21 cellular contexts compared by ENCODE assay signal in genomic region chr9:91530829-91531228, GRCh38.
"Had no signal": no experiment of that assay in that cellular context is flagged by ENCODE, and none has a peak within 500 bp of the region (broad histone marks: within the 10 kb centered on the region; RNA-seq: fewer than 3 reads in every experiment).

No MANE protein-coding gene starts in this region.

- H3K9me3 ChIP-seq: neutrophil had no signal

- FAIRE-seq: keratinocyte had no signal

- H3K36me3 Mint-ChIP-seq: activated naive CD4-positive, alpha-beta T cell treated with anti-CD3 and anti-CD28 coated beads, Interleukin-2, amount 50 U/mL, for 72 hours; naive thymus-derived CD8-positive, alpha-beta T cell had no signal

- H3K36me3 ChIP-seq: brain microvascular endothelial cell, neutrophil, tibial nerve had no signal

- H3K27me3 ChIP-seq: brain microvascular endothelial cell, tibial nerve had no signal

- H3K4me1 Mint-ChIP-seq: activated CD4-positive, alpha-beta T cell treated with anti-CD3 and anti-CD28 coated beads, Interleukin-2, amount 10 ng/mL, durations not matched to agents 7 days and 5 days; naive thymus-derived CD8-positive, alpha-beta T cell had no signal

- H3K4me1 ChIP-seq: tibial nerve had no signal

- H3K4me3 ChIP-seq: tibial nerve had no signal

- DNase-seq: activated CD4-positive, alpha-beta T cell treated with anti-CD3 and anti-CD28 coated beads, Interleukin-2, amount 10 ng/mL, durations not matched to agents 7 days and 5 days; activated CD8-positive, alpha-beta memory T cell treated with anti-CD3 and anti-CD28 coated beads, Interleukin-2, amount 50 U/mL, for 48 hours; activated gamma-delta T cell; activated T-cell treated with anti-CD3 and anti-CD28 coated beads, Interleukin-2, amount 50 U/mL, for 72 hours; anterior cingulate cortex; brain microvascular endothelial cell; effector memory CD4-positive, alpha-beta T cell; mammary epithelial cell; naive thymus-derived CD8-positive, alpha-beta T cell; retina; stimulated activated CD4-positive, alpha-beta T cell treated with anti-CD3 and anti-CD28 coated beads, Interleukin-15, amount 100 ng/mL, for 24 hours; stimulated activated CD4-positive, alpha-beta T cell treated with anti-CD3 and anti-CD28 coated beads, Interleukin-4, amount 100 ng/mL, for 1 hour; stimulated activated naive CD4-positive, alpha-beta T cell; substantia nigra; T-helper 9 cell had no signal

- H3K27ac ChIP-seq: brain microvascular endothelial cell, neutrophil, tibial nerve had no signal

- ATAC-seq: activated naive CD4-positive, alpha-beta T cell treated with anti-CD3 and anti-CD28 coated beads, Interleukin-2, amount 50 U/mL, for 72 hours; activated T-cell treated with anti-CD3 and anti-CD28 coated beads, Interleukin-2, amount 50 U/mL, for 72 hours; left lobe of liver; naive thymus-derived CD8-positive, alpha-beta T cell had no signal

- H3K4me3 Mint-ChIP-seq: activated CD4-positive, alpha-beta T cell treated with anti-CD3 and anti-CD28 coated beads, Interleukin-2, amount 10 ng/mL, durations not matched to agents 7 days and 5 days; activated T-cell treated with anti-CD3 and anti-CD28 coated beads, Interleukin-2, amount 50 U/mL, for 72 hours; dendritic cell treated with granulocyte-macrophage colony-stimulating factor and Interleukin-4, amounts not matched to agents 40 ng/mL and 50 ng/mL, for 4 days; naive thymus-derived CD8-positive, alpha-beta T cell had no signal

- H3K27ac Mint-ChIP-seq: activated CD4-positive, alpha-beta T cell treated with anti-CD3 and anti-CD28 coated beads, Interleukin-2, amount 10 ng/mL, durations not matched to agents 7 days and 5 days; activated naive CD4-positive, alpha-beta T cell treated with anti-CD3 and anti-CD28 coated beads, Interleukin-2, amount 50 U/mL, for 72 hours; activated T-cell treated with anti-CD3 and anti-CD28 coated beads, Interleukin-2, amount 50 U/mL, for 72 hours; dendritic cell treated with granulocyte-macrophage colony-stimulating factor and Interleukin-4, amounts not matched to agents 40 ng/mL and 50 ng/mL, for 4 days; naive thymus-derived CD8-positive, alpha-beta T cell had no signal

- H3K9me3 Mint-ChIP-seq: activated CD4-positive, alpha-beta T cell treated with anti-CD3 and anti-CD28 coated beads, Interleukin-2, amount 10 ng/mL, durations not matched to agents 7 days and 5 days; activated T-cell treated with anti-CD3 and anti-CD28 coated beads, Interleukin-2, amount 50 U/mL, for 72 hours; dendritic cell treated with granulocyte-macrophage colony-stimulating factor and Interleukin-4, amounts not matched to agents 40 ng/mL and 50 ng/mL, for 4 days had no signal
